8 cellular contexts compared by ENCODE assay signal in genomic region chr22:38655532-38656255, GRCh38. TPM values are rescaled to one million over a fixed set of nuclear protein-coding genes. Genes with fewer than 3 reads are reported as not detected.
DNase-seq lines count a peak whose midpoint lies in the region; ATAC-seq and TF ChIP-seq lines count a peak whose summit lies in the region.

No MANE protein-coding gene starts in this region.

- H3K4me3 ChIP-seq in BJ (ENCODE audit: low read depth, low read length), result peak overlapping the region; percentile 80
- H3K4me3 ChIP-seq in fibroblast of lung (replicated peaks in 1 of 4; ENCODE audit: control extremely low read depth in 1 of 4, insufficient read depth in 1 of 4, low read depth in 3 of 4, low read length in 4 of 4), result peak overlapping the region; percentile 83 to 99 (median 91)

- DNase-seq in BJ (ENCODE audit: low read depth) (no peak), SW480 (ENCODE audit: low spot score) (peak; percentile 11), fibroblast of lung (ENCODE audit: low read depth in 2 of 2) (peak; percentile 16 to 21), omental fat pad (ENCODE audit: low spot score) (no peak), HT-29 (ENCODE audit: low spot score) (no peak)
- no peak for DNase-seq in central memory CD4-positive, alpha-beta T cell

- no peaks in the 10 kb centered on the region for H3K36me3 ChIP-seq in BJ (ENCODE audit: control insufficient read depth, insufficient read depth, low read length)
- no peaks in the 10 kb centered on the region for H3K36me3 ChIP-seq in fibroblast of lung (ENCODE audit: control insufficient read depth, insufficient read depth, low read length)

- POLR2A ChIA-PET in BJ (lab: Charles Lee), result no interaction called here

- peak overlapping the region; percentile 99 for H3K27ac ChIP-seq in fibroblast of lung (ENCODE audit: insufficient read depth, low read length)

- peaks cover 2% of the 10 kb centered on the region for H3K4me1 ChIP-seq in fibroblast of lung (ENCODE audit: control insufficient read depth, extremely low read depth, insufficient read depth, low read length)

- CTCF ChIA-PET in BJ (lab: Yijun Ruan, JAX), result no interaction called here

- H3K79me2 ChIP-seq in fibroblast of lung (ENCODE audit: control insufficient read depth, insufficient read depth, low read length), result peaks cover 7% of the 10 kb centered on the region

- H3K9ac ChIP-seq in fibroblast of lung (ENCODE audit: insufficient read depth, low read length), result peak overlapping the region; percentile 93

- peak; percentile 12 for ATAC-seq in HG02943 (IDR thresholded peaks at IDR 0.05; ENCODE audit: low read depth, unreplicated experiment)
- peak; percentile 4 for ATAC-seq in omental fat pad (ENCODE audit: low FRiP score)
- no peak for ATAC-seq in HG02623 (IDR thresholded peaks at IDR 0.05; ENCODE audit: unreplicated experiment)

- no peaks in the 10 kb centered on the region for H4K20me1 ChIP-seq in fibroblast of lung (ENCODE audit: control insufficient read depth, extremely low read depth, insufficient read depth, low read length)

- H3K27me3 ChIP-seq in BJ (ENCODE audit: control insufficient read depth, insufficient read depth, low read length), result no peaks in the 10 kb centered on the region
- no peaks in the 10 kb centered on the region for H3K27me3 ChIP-seq in fibroblast of lung (ENCODE audit: control insufficient read depth, insufficient read depth, low read length)

- TF ChIP-seq CTCF in BJ (IDR thresholded peaks at IDR 0.05; ENCODE audit: insufficient read depth, low read depth, low read length), result no peak
- no peak for TF ChIP-seq CTCF in fibroblast of lung (conservative IDR thresholded peaks at IDR 0.05 in 1 of 2, IDR thresholded peaks at IDR 0.05 in 1 of 2; ENCODE audit: low read depth in 1 of 2, low read length in 2 of 2)
- TF ChIP-seq CTCF in omental fat pad (IDR thresholded peaks at IDR 0.05), result no peak

- no peaks in the 10 kb centered on the region for H3K9me3 ChIP-seq in fibroblast of lung (ENCODE audit: control insufficient read depth, insufficient read depth, low read depth, low read length)

- peak overlapping the region; percentile 95 for H2AFZ ChIP-seq in fibroblast of lung (ENCODE audit: low read length)

- H3K4me2 ChIP-seq in fibroblast of lung (ENCODE audit: extremely low read depth, insufficient read depth, low read length), result peak overlapping the region; percentile 88

RNA-seq across cellular contexts. Expression of gene FAM227A, which starts 0.5 kb away (rescaled TPM):
- polyA plus RNA-seq in BJ (2011; rRNA removed) (0.69 and 1.0 TPM in 2 replicates), fibroblast of lung (0.19 and 0.69 TPM in 2 replicates)
- polyA minus RNA-seq in BJ (2011; rRNA and poly(A)+ RNA removed), result 0.66 and 1.2 TPM in 2 replicates
- total RNA-seq in fibroblast of lung (0.66 and 0.77 TPM in 2 replicates), omental fat pad (1 to 10 TPM in 1 of 4 donors, under 1 TPM in 3; 0.24 to 7.3 (median 0.73) TPM)
- polyA plus RNA-seq in fibroblast of lung (2012), result 0.08 and 0.30 TPM in 2 replicates
- polyA minus RNA-seq in fibroblast of lung (ENCODE audit: low replicate concordance), result 6.7 TPM in 1 of 2 replicates, not detected in the other
- total RNA-seq in HT-29 (2014; rRNA removed; shearing (Covaris generic)), result 1.5 and 2.7 TPM in 2 replicates

RNA-seq across cellular contexts. Expression of gene CBY1, which starts 0.7 kb away (rescaled TPM):
- polyA plus RNA-seq in BJ (2011; rRNA removed), result 38.1 and 43.2 TPM in 2 replicates
- polyA minus RNA-seq in BJ (2011; rRNA and poly(A)+ RNA removed), result 10.1 and 14.6 TPM in 2 replicates
- 14.5 and 16.2 TPM in 2 replicates for total RNA-seq in fibroblast of lung
- 35.5 and 42.3 TPM in 2 replicates for polyA plus RNA-seq in fibroblast of lung
- 37.7 and 42.0 TPM in 2 replicates for polyA plus RNA-seq in fibroblast of lung (2012)
- 12.2 and 24.9 TPM in 2 replicates for polyA minus RNA-seq in fibroblast of lung (ENCODE audit: low replicate concordance)
- total RNA-seq in omental fat pad, result 10 to 100 TPM in 3 of 4 donors, 1 to 10 TPM in 1; 7.6 to 25.9 (median 17.4) TPM
- 7.3 and 10.5 TPM in 2 replicates for total RNA-seq in HT-29 (2014; rRNA removed; shearing (Covaris generic))

RNA-seq across cellular contexts. Expression of gene TOMM22, which starts 26.1 kb away (rescaled TPM):
- polyA plus RNA-seq in BJ (2011; rRNA removed) (29.6 and 53.3 TPM in 2 replicates), fibroblast of lung (80.3 and 112 TPM in 2 replicates)
- polyA minus RNA-seq in BJ (2011; rRNA and poly(A)+ RNA removed), result 21.3 and 28.2 TPM in 2 replicates
- total RNA-seq in fibroblast of lung (61.1 and 65.0 TPM in 2 replicates), omental fat pad (10 to 100 TPM; 33.4 to 48.4 (median 40.0) TPM)
- 59.8 and 89.6 TPM in 2 replicates for polyA plus RNA-seq in fibroblast of lung (2012)
- polyA minus RNA-seq in fibroblast of lung (ENCODE audit: low replicate concordance), result 6.9 and 12.3 TPM in 2 replicates
- total RNA-seq in HT-29 (2014; rRNA removed; shearing (Covaris generic)), result 46.4 and 46.5 TPM in 2 replicates

RNA-seq across cellular contexts. Expression of gene JOSD1, which starts 45.0 kb away (rescaled TPM):
- polyA plus RNA-seq in BJ (2011; rRNA removed) (40.9 and 43.6 TPM in 2 replicates), fibroblast of lung (35.9 and 40.5 TPM in 2 replicates)
- 37.4 and 46.7 TPM in 2 replicates for polyA minus RNA-seq in BJ (2011; rRNA and poly(A)+ RNA removed)
- total RNA-seq in fibroblast of lung (59.1 and 62.1 TPM in 2 replicates), omental fat pad (100 to 1,000 TPM in 1 of 4 donors, 10 to 100 TPM in 3; 61.9 to 130 (median 66.3) TPM)
- polyA plus RNA-seq in fibroblast of lung (2012), result 32.4 and 32.9 TPM in 2 replicates
- polyA minus RNA-seq in fibroblast of lung (ENCODE audit: low replicate concordance), result 43.6 and 54.7 TPM in 2 replicates
- 60.5 and 79.2 TPM in 2 replicates for total RNA-seq in HT-29 (2014; rRNA removed; shearing (Covaris generic))

RNA-seq across cellular contexts. Expression of gene GTPBP1, which starts 50.0 kb away (rescaled TPM):
- 24.0 and 31.1 TPM in 2 replicates for polyA plus RNA-seq in BJ (2011; rRNA removed)
- 25.6 and 30.4 TPM in 2 replicates for polyA minus RNA-seq in BJ (2011; rRNA and poly(A)+ RNA removed)
- 18.0 and 23.1 TPM in 2 replicates for total RNA-seq in fibroblast of lung
- 20.6 and 26.6 TPM in 2 replicates for polyA plus RNA-seq in fibroblast of lung
- 19.6 and 22.2 TPM in 2 replicates for polyA plus RNA-seq in fibroblast of lung (2012)
- 59.4 and 70.1 TPM in 2 replicates for polyA minus RNA-seq in fibroblast of lung (ENCODE audit: low replicate concordance)
- 10 to 100 TPM; 31.3 to 75.7 (median 51.4) TPM for total RNA-seq in omental fat pad
- total RNA-seq in HT-29 (2014; rRNA removed; shearing (Covaris generic)), result 53.8 and 54.9 TPM in 2 replicates

Comparison
In these comparisons a context has a peak if more than half of its experiments do, and no peak if none do; other contexts are left out.
1. DNase-seq: peak in SW480 (single experiment) and fibroblast of lung (2 of 2); none in BJ (single experiment), omental fat pad (single experiment), HT-29 (single experiment) and central memory CD4-positive, alpha-beta T cell (single experiment).